In the genomic region with DNA sequence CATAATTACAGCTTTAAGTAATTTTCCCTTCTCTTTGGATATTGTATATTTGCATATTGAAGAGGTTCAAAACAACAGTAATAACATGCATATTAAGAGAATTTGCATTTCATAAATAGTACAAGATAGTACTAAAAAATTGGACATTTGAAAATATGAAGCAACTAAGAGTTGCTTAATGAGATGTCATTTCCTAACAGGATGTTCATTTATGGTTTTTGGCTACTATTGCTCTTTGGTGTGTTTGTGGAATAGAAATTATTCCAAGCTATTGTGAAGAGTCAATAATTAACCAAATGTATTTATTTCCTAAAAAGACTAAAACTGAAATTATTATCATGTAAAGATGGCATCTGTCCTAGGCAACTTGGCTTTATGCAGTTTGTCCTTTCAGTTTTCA, we compare ENCODE assay signal across 12 cellular contexts.
"Had no signal": no experiment of that assay in that cellular context is flagged by ENCODE, and none has a peak within 500 bp of the region (broad histone marks: within the 10 kb centered on the region; RNA-seq: fewer than 3 reads in every experiment).

No MANE protein-coding gene starts in this region.

- H3K4me1 ChIP-seq: ascending aorta, parathyroid adenoma had no signal

- H3K27me3 ChIP-seq: ascending aorta, dorsolateral prefrontal cortex, gastroesophageal sphincter had no signal

- ATAC-seq: gastroesophageal sphincter; heart right ventricle; stimulated activated naive B cell treated with anti-CD40 and anti-IgM and Interleukin-4, amounts not matched to agents 10 μg/mL and 1 μg/mL and 100 μg/mL, for 72 hours had no signal

- H3K27ac ChIP-seq: ascending aorta, gastroesophageal sphincter, heart right ventricle, left ventricle myocardium inferior, parathyroid adenoma, WERI-Rb-1 had no signal

- H3K4me3 ChIP-seq: ascending aorta, dorsolateral prefrontal cortex, gastroesophageal sphincter, heart right ventricle, left ventricle myocardium inferior had no signal

- DNase-seq: activated CD4-positive, alpha-beta T cell treated with anti-CD3 and anti-CD28 coated beads for 1 hour; activated CD4-positive, alpha-beta T cell treated with anti-CD3 and anti-CD28 coated beads, Interleukin-2, amount 50 U/mL, for 48 hours; activated gamma-delta T cell; dorsolateral prefrontal cortex; heart right ventricle; left ventricle myocardium inferior; naive B cell; stimulated activated naive B cell treated with anti-CD40 and anti-IgM and Interleukin-4, amounts not matched to agents 10 μg/mL and 1 μg/mL and 100 μg/mL, for 72 hours; WERI-Rb-1 had no signal

- H3K9me3 ChIP-seq: ascending aorta, gastroesophageal sphincter had no signal

- H3K36me3 ChIP-seq: ascending aorta, gastroesophageal sphincter, heart right ventricle, left ventricle myocardium inferior had no signal

- H3K9ac ChIP-seq: parathyroid adenoma had no signal
